Comparison of ENCODE assay signal across 13 cellular contexts in the genomic region with DNA sequence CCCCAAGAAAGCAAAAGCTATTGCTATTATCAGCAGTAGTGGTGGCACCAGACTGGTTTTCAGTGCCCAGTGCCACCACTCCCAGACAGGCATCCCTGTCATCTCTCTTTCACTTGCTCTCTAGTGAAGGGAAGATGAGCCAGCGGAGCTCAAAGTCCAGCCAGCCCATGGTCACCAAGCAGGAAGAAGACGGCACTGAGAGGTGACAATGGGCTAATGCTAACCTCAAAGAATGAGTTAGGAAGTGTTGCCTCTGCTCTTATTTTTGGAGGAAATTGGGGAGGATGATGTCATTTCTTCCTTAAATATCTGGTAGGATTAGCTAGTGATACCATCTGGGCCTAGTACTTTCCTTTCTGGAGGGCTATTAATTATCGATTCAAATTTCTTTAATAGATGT. TPM values are rescaled to one million over a fixed set of nuclear protein-coding genes. Genes with fewer than 3 reads are reported as not detected.
DNase-seq lines count a peak whose midpoint lies in the region; ATAC-seq, FAIRE-seq and TF ChIP-seq lines count a peak whose summit lies in the region.
"Had no signal": no experiment of that assay in that cellular context is flagged by ENCODE, and none has a peak within 500 bp of the region (broad histone marks: within the 10 kb centered on the region; RNA-seq: fewer than 3 reads in every experiment).

No MANE protein-coding gene starts in this region.

- TF ChIP-seq CTCF in natural killer cell (IDR thresholded peaks at IDR 0.05) (no peak), endodermal cell (conservative IDR thresholded peaks at IDR 0.05) (no peak)

- peak overlapping the region; percentile 89 for H3K27ac Mint-ChIP-seq in activated CD4-positive, alpha-beta T cell treated with anti-CD3 and anti-CD28 coated beads, Interleukin-2, amount 10 ng/mL, durations not matched to agents 24 days and 14 days
- H3K27ac Mint-ChIP-seq in activated T-helper 1 cell treated with anti-CD3 and anti-CD28 coated beads, Interleukin-12 subunit alpha, Interleukin-12 subunit beta, Interleukin-2, Interleukin-4 antibody, amounts not matched to agents 30 ng/mL and 10 ng/mL and 1 ng/mL, durations not matched to agents 14 hours and 24 hours and 36 hours: peak overlapping the region; percentile 49
- peak overlapping the region; percentile 99 to 100 for H3K27ac Mint-ChIP-seq in natural killer cell
- H3K27ac Mint-ChIP-seq in endodermal cell: no peak overlapping the region
- H3K27ac Mint-ChIP-seq: dendritic cell treated with granulocyte-macrophage colony-stimulating factor and Interleukin-4, amounts not matched to agents 40 ng/mL and 50 ng/mL, for 4 days had no signal

- H3K9me3 Mint-ChIP-seq in activated CD4-positive, alpha-beta T cell treated with anti-CD3 and anti-CD28 coated beads, Interleukin-2, amount 10 ng/mL, durations not matched to agents 24 days and 14 days: peaks cover 15% of the 10 kb centered on the region
- peaks cover 19% of the 10 kb centered on the region for H3K9me3 Mint-ChIP-seq in activated T-helper 1 cell treated with anti-CD3 and anti-CD28 coated beads, Interleukin-12 subunit alpha, Interleukin-12 subunit beta, Interleukin-2, Interleukin-4 antibody, amounts not matched to agents 30 ng/mL and 10 ng/mL and 1 ng/mL, durations not matched to agents 14 hours and 24 hours and 36 hours
- peaks cover 3 to 5% of the 10 kb centered on the region in 2 donors for H3K9me3 Mint-ChIP-seq in natural killer cell
- H3K9me3 Mint-ChIP-seq in endodermal cell: peaks cover 22% of the 10 kb centered on the region

- peaks cover 67% of the 10 kb centered on the region for H3K4me1 Mint-ChIP-seq in activated CD4-positive, alpha-beta T cell treated with anti-CD3 and anti-CD28 coated beads, Interleukin-2, amount 10 ng/mL, durations not matched to agents 24 days and 14 days
- H3K4me1 Mint-ChIP-seq in activated T-helper 1 cell treated with anti-CD3 and anti-CD28 coated beads, Interleukin-12 subunit alpha, Interleukin-12 subunit beta, Interleukin-2, Interleukin-4 antibody, amounts not matched to agents 30 ng/mL and 10 ng/mL and 1 ng/mL, durations not matched to agents 14 hours and 24 hours and 36 hours (ENCODE audit: low read depth): peaks cover 69% of the 10 kb centered on the region
- H3K4me1 Mint-ChIP-seq in natural killer cell (peaks cover 64 to 68% of the 10 kb centered on the region in 2 donors), endodermal cell (peaks cover under 1% of the 10 kb centered on the region)

- TF ChIP-seq POLR2A in GM12892 (IDR thresholded peaks at IDR 0.05; ENCODE audit: low read depth, low read length): peak; percentile 43; the same call in 1 of the 2 replicates
- no peak for TF ChIP-seq POLR2A in GM18505 (IDR thresholded peaks at IDR 0.05; ENCODE audit: borderline replicate concordance, extremely low read depth, insufficient read depth, insufficient read length)

- WGBS in endodermal cell (ENCODE audit: insufficient coverage in 1 of 2, insufficient read length in 1 of 2), 2 experiments: 94 to 100% methylated on average over 1 to 3 of the region's 3 CpGs

- peaks cover 63% of the 10 kb centered on the region for H3K36me3 Mint-ChIP-seq in activated CD4-positive, alpha-beta T cell treated with anti-CD3 and anti-CD28 coated beads, Interleukin-2, amount 10 ng/mL, durations not matched to agents 24 days and 14 days (ENCODE audit: low read depth)
- H3K36me3 Mint-ChIP-seq in activated T-helper 1 cell treated with anti-CD3 and anti-CD28 coated beads, Interleukin-12 subunit alpha, Interleukin-12 subunit beta, Interleukin-2, Interleukin-4 antibody, amounts not matched to agents 30 ng/mL and 10 ng/mL and 1 ng/mL, durations not matched to agents 14 hours and 24 hours and 36 hours (ENCODE audit: low read depth): peaks cover 38% of the 10 kb centered on the region
- peaks cover 19% of the 10 kb centered on the region for H3K36me3 Mint-ChIP-seq in natural killer cell
- H3K36me3 Mint-ChIP-seq in endodermal cell (ENCODE audit: low read depth): peaks cover 6% of the 10 kb centered on the region

- peak; percentile 96 for FAIRE-seq in GM12892 (lab: Jason Lieb, UNC)

- peak overlapping the region; percentile 93 for H3K4me3 Mint-ChIP-seq in activated CD4-positive, alpha-beta T cell treated with anti-CD3 and anti-CD28 coated beads, Interleukin-2, amount 10 ng/mL, durations not matched to agents 24 days and 14 days
- peak overlapping the region; percentile 79 for H3K4me3 Mint-ChIP-seq in activated T-helper 1 cell treated with anti-CD3 and anti-CD28 coated beads, Interleukin-12 subunit alpha, Interleukin-12 subunit beta, Interleukin-2, Interleukin-4 antibody, amounts not matched to agents 30 ng/mL and 10 ng/mL and 1 ng/mL, durations not matched to agents 14 hours and 24 hours and 36 hours
- H3K4me3 Mint-ChIP-seq in natural killer cell: peak overlapping the region; percentile 85
- H3K4me3 Mint-ChIP-seq in endodermal cell: no peak overlapping the region
- H3K4me3 Mint-ChIP-seq: dendritic cell treated with granulocyte-macrophage colony-stimulating factor and Interleukin-4, amounts not matched to agents 40 ng/mL and 50 ng/mL, for 4 days had no signal

- H3K4me1 ChIP-seq in endodermal cell (ENCODE audit: control insufficient read depth, insufficient read depth, low read length): no peaks in the 10 kb centered on the region
- H3K4me1 ChIP-seq: prostate gland had no signal

- H3K4me3 ChIP-seq in endodermal cell (ENCODE audit: low read length): no peak overlapping the region
- H3K4me3 ChIP-seq: prostate gland, suprapubic skin had no signal

- H3K9me3 ChIP-seq in endodermal cell (ENCODE audit: control insufficient read depth, low read length): peaks cover 17% of the 10 kb centered on the region
- H3K9me3 ChIP-seq: prostate gland had no signal

- intact Hi-C loops in activated CD4-positive, alpha-beta T cell treated with anti-CD3 and anti-CD28 coated beads, Interleukin-2, amount 10 ng/mL, durations not matched to agents 24 days and 14 days (cut with micrococcal nuclease): loop anchor here (2.0 to 5.0 kb wide), 3 partner anchors 42 to 385 kb away; no protein-coding TSS in a partner anchor
- intact Hi-C loops in activated T-helper 1 cell treated with anti-CD3 and anti-CD28 coated beads, Interleukin-12 subunit alpha, Interleukin-12 subunit beta, Interleukin-2, Interleukin-4 antibody, amounts not matched to agents 30 ng/mL and 10 ng/mL and 1 ng/mL, durations not matched to agents 14 hours and 24 hours and 36 hours (cut with micrococcal nuclease): loop anchor here (5.0 to 10.0 kb wide), 3 partner anchors 160 to 568 kb away; partner anchors contain the start of genes FBXO36, SLC16A14 and TRIP12
- intact Hi-C loops in natural killer cell (cut with micrococcal nuclease): loop anchor here (5.0 kb wide), 2 partner anchors 100 to 190 kb away; partner anchors contain the start of genes SP100 and SP140L

- no peak overlapping the region for H3K9ac ChIP-seq in endodermal cell (ENCODE audit: extremely low read depth, low read length, poor library complexity, severe bottlenecking)

- H3K27me3 Mint-ChIP-seq in activated CD4-positive, alpha-beta T cell treated with anti-CD3 and anti-CD28 coated beads, Interleukin-2, amount 10 ng/mL, durations not matched to agents 24 days and 14 days: no peaks in the 10 kb centered on the region
- H3K27me3 Mint-ChIP-seq in activated T-helper 1 cell treated with anti-CD3 and anti-CD28 coated beads, Interleukin-12 subunit alpha, Interleukin-12 subunit beta, Interleukin-2, Interleukin-4 antibody, amounts not matched to agents 30 ng/mL and 10 ng/mL and 1 ng/mL, durations not matched to agents 14 hours and 24 hours and 36 hours (ENCODE audit: insufficient read depth): no peaks in the 10 kb centered on the region
- H3K27me3 Mint-ChIP-seq in natural killer cell (ENCODE audit: low read depth in 2 of 2): no peaks in the 10 kb centered on the region
- H3K27me3 Mint-ChIP-seq in endodermal cell (ENCODE audit: insufficient read depth): no peaks in the 10 kb centered on the region
- H3K27me3 Mint-ChIP-seq: dendritic cell treated with granulocyte-macrophage colony-stimulating factor and Interleukin-4, amounts not matched to agents 40 ng/mL and 50 ng/mL, for 4 days had no signal

- H3K27ac ChIP-seq in endodermal cell (ENCODE audit: low read depth, low read length): no peak overlapping the region
- H3K27ac ChIP-seq: prostate gland, suprapubic skin had no signal

- no peak for DNase-seq in activated CD4-positive, alpha-beta T cell treated with anti-CD3 and anti-CD28 coated beads, Interleukin-2, amount 10 ng/mL, durations not matched to agents 24 days and 14 days
- no peak for DNase-seq in activated CD4-positive, alpha-beta T cell treated with anti-CD3 and anti-CD28 coated beads, Interleukin-2, amount 50 U/mL, for 48 hours
- DNase-seq in GM12892 (ENCODE audit: insufficient read length) (no peak), natural killer cell (no peak), globus pallidus (ENCODE audit: low spot score) (no peak), endodermal cell (no peak)
- no peak for DNase-seq in activated T-helper 1 cell treated with anti-CD3 and anti-CD28 coated beads, Interleukin-12 subunit alpha, Interleukin-12 subunit beta, Interleukin-2, Interleukin-4 antibody, amounts not matched to agents 30 ng/mL and 10 ng/mL and 1 ng/mL, durations not matched to agents 14 hours and 24 hours and 36 hours (ENCODE audit: low spot score)
- DNase-seq: hippocampal formation, NCI-H446 had no signal

- no peak for ATAC-seq in natural killer cell
- ATAC-seq in GM18505 (IDR thresholded peaks at IDR 0.05; ENCODE audit: unreplicated experiment): no peak

- no peaks in the 10 kb centered on the region for H3K36me3 ChIP-seq in endodermal cell (ENCODE audit: control insufficient read depth, insufficient read depth, low read length)
- H3K36me3 ChIP-seq: prostate gland, suprapubic skin had no signal

- H3K27me3 ChIP-seq in endodermal cell (ENCODE audit: control insufficient read depth, insufficient read depth, low read length, poor library complexity, severe bottlenecking): no peaks in the 10 kb centered on the region
- H3K27me3 ChIP-seq: suprapubic skin had no signal

RNA-seq across cellular contexts. Expression of gene SP140, which starts 1.7 kb away (rescaled TPM):
- total RNA-seq in activated CD4-positive, alpha-beta T cell treated with anti-CD3 and anti-CD28 coated beads, Interleukin-2, amount 10 ng/mL, durations not matched to agents 24 days and 14 days: 236 and 241 TPM in 2 replicates
- 76.4 TPM for polyA plus RNA-seq in GM12892 (2012; ENCODE audit: missing spikeins)
- 235 and 243 TPM in 2 replicates for total RNA-seq in activated T-helper 1 cell treated with anti-CD3 and anti-CD28 coated beads, Interleukin-12 subunit alpha, Interleukin-12 subunit beta, Interleukin-2, Interleukin-4 antibody, amounts not matched to agents 30 ng/mL and 10 ng/mL and 1 ng/mL, durations not matched to agents 14 hours and 24 hours and 36 hours
- 10 to 100 TPM; 69.1 to 89.9 (median 77.4) TPM for total RNA-seq in natural killer cell
- not detected for total RNA-seq in endodermal cell
- polyA plus RNA-seq in endodermal cell (2013, experiment 1 of 2): 0.14 TPM
- not detected for polyA plus RNA-seq in endodermal cell (2013, experiment 2 of 2)

RNA-seq across cellular contexts. Expression of gene SP110, which starts 7.4 kb away (rescaled TPM):
- 137 and 148 TPM in 2 replicates for total RNA-seq in activated CD4-positive, alpha-beta T cell treated with anti-CD3 and anti-CD28 coated beads, Interleukin-2, amount 10 ng/mL, durations not matched to agents 24 days and 14 days
- polyA plus RNA-seq in GM12892 (2012; ENCODE audit: missing spikeins): 72.4 TPM
- 141 and 142 TPM in 2 replicates for total RNA-seq in activated T-helper 1 cell treated with anti-CD3 and anti-CD28 coated beads, Interleukin-12 subunit alpha, Interleukin-12 subunit beta, Interleukin-2, Interleukin-4 antibody, amounts not matched to agents 30 ng/mL and 10 ng/mL and 1 ng/mL, durations not matched to agents 14 hours and 24 hours and 36 hours
- total RNA-seq in natural killer cell (100 to 1,000 TPM in 1 of 3 donors, 10 to 100 TPM in 2; 92.7 to 132 (median 97.9) TPM), endodermal cell (1 to 10 TPM in 1 of 2 donors, under 1 TPM in 1; 0.49 to 1.2 TPM)
- polyA plus RNA-seq in endodermal cell (2013, experiment 1 of 2): 2.9 TPM
- 2.2 TPM for polyA plus RNA-seq in endodermal cell (2013, experiment 2 of 2)

Comparison
In these comparisons a context has a peak if more than half of its experiments do, and no peak if none do; other contexts are left out.
1. RNA of gene SP140, which starts 1.7 kb away (total RNA-seq): 236 to 241 TPM in activated CD4-positive, alpha-beta T cell treated with anti-CD3 and anti-CD28 coated beads, Interleukin-2, amount 10 ng/mL, durations not matched to agents 24 days and 14 days, 235 to 243 TPM in activated T-helper 1 cell treated with anti-CD3 and anti-CD28 coated beads, Interleukin-12 subunit alpha, Interleukin-12 subunit beta, Interleukin-2, Interleukin-4 antibody, amounts not matched to agents 30 ng/mL and 10 ng/mL and 1 ng/mL, durations not matched to agents 14 hours and 24 hours and 36 hours and 69.1 to 89.9 TPM in natural killer cell; not detected in endodermal cell; every median in the first group is over 10 times any median in the second.
2. RNA of gene SP110, which starts 7.4 kb away (total RNA-seq): 137 to 148 TPM in activated CD4-positive, alpha-beta T cell treated with anti-CD3 and anti-CD28 coated beads, Interleukin-2, amount 10 ng/mL, durations not matched to agents 24 days and 14 days, 141 to 142 TPM in activated T-helper 1 cell treated with anti-CD3 and anti-CD28 coated beads, Interleukin-12 subunit alpha, Interleukin-12 subunit beta, Interleukin-2, Interleukin-4 antibody, amounts not matched to agents 30 ng/mL and 10 ng/mL and 1 ng/mL, durations not matched to agents 14 hours and 24 hours and 36 hours and 92.7 to 132 TPM in natural killer cell; 0.49 to 1.2 TPM in endodermal cell; every median in the first group is over 10 times any median in the second.